5 cellular contexts compared by ENCODE assay signal in genomic region chr2:18357537-18357936, GRCh38.
"Had no signal": no experiment of that assay in that cellular context is flagged by ENCODE, and none has a peak within 500 bp of the region (broad histone marks: within the 10 kb centered on the region; RNA-seq: fewer than 3 reads in every experiment).

No MANE protein-coding gene starts in this region.

- H3K27ac Mint-ChIP-seq: GM23338, H9, IgD-negative memory B cell had no signal

- H3K4me3 ChIP-seq: GM23338 had no signal

- H3K9me3 Mint-ChIP-seq: GM23338, H9, IgD-negative memory B cell had no signal

- H3K4me1 Mint-ChIP-seq: GM23338, H9, IgD-negative memory B cell had no signal

- H3K36me3 Mint-ChIP-seq: IgD-negative memory B cell had no signal

- H3K4me3 Mint-ChIP-seq: GM23338, H9, IgD-negative memory B cell had no signal

- FAIRE-seq: H1 had no signal

- ATAC-seq: GM23338 had no signal

- H3K4me2 ChIP-seq: GM23338 had no signal

- DNase-seq: H9, HCEC 1CT had no signal
